Comparison of ENCODE assay signal across 9 cellular contexts in the genomic region with DNA sequence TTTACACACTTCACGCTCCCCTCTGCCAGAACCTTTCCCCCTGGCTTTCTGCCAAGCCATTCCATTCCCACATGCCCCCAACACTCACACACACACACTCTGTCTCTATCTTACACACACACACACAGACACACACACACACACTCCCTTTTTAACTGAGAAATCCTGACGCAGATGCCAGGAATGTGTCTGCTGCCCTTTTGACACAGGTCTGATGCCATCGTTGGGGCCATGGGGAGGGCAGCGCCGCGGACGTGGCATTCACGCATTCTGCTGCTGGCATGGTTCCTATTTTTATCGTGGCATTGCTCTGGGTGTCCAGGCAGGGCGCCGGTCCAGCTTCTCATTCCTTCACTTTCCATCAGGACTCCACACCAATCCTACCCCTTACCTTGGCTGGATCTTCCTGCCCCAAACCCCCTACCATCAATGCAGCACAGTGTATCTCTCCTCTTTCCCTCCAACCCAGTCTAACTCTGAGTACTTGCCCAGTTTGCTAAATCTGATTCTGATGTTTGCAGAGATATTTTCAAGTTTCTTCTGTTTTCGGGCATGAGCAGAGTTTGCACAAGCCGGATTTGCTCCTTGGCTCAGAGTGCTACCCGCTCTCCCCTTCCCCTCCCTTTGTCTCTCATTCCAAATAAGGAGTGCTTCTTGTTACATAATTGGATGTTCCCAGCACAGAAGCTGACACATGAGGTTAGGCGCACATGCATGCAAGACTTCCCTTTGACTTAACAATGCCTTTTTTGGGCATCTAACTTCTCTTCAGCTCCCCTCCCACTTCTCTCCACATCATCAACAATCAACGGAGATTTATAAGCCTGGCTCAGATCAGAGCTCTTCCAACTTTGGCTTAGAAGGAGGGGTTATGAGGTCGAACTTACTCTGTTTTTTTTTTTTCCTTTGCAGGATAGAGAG. TPM values are rescaled to one million over a fixed set of nuclear protein-coding genes. Genes with fewer than 3 reads are reported as not detected.
A peak's percentile ranks its signal among the peaks of the same experiment; 100 is the strongest.
DNase-seq lines count a peak whose midpoint lies in the region; ATAC-seq and TF ChIP-seq lines count a peak whose summit lies in the region.
"Had no signal": no experiment of that assay in that cellular context is flagged by ENCODE, and none has a peak within 500 bp of the region (broad histone marks: within the 10 kb centered on the region; RNA-seq: fewer than 3 reads in every experiment).

No MANE protein-coding gene starts in this region.

- TF ChIP-seq CTCF in cardiac fibroblast (IDR thresholded peaks at IDR 0.05; ENCODE audit: low read depth, low read length), result no peak

- H3K36me3 Mint-ChIP-seq in stimulated activated naive B cell treated with anti-CD40 and anti-IgM and Interleukin-4, amounts not matched to agents 10 μg/mL and 1 μg/mL and 100 μg/mL, for 72 hours, result peaks cover 48 to 65% of the 10 kb centered on the region in 2 donors

- DNase-seq in LHCN-M2 (ENCODE audit: low read depth), result peak; percentile 90
- peak; percentile 97 to 98 for DNase-seq in cardiac fibroblast (ENCODE audit: low read depth in 2 of 2)
- DNase-seq in left lobe of liver (ENCODE audit: low spot score), result peak; percentile 89
- DNase-seq in superior temporal gyrus (ENCODE audit: extremely low spot score), result peak; percentile 46
- DNase-seq in stimulated activated naive B cell treated with anti-CD40 and anti-IgM and Interleukin-4, amounts not matched to agents 10 μg/mL and 1 μg/mL and 100 μg/mL, for 72 hours, result no peak
- DNase-seq in NOMO-1 treated with dmso at 0.1 percent for 144 hours (lab: John Stamatoyannopoulos, UW; ENCODE audit: unreplicated experiment), result no peak
- no peak for DNase-seq in SHP77 (lab: John Stamatoyannopoulos, UW)
- DNase-seq: central memory CD4-positive, alpha-beta T cell had no signal

- no peaks in the 10 kb centered on the region for H3K9me3 Mint-ChIP-seq in stimulated activated naive B cell treated with anti-CD40 and anti-IgM and Interleukin-4, amounts not matched to agents 10 μg/mL and 1 μg/mL and 100 μg/mL, for 72 hours

- H3K27me3 Mint-ChIP-seq in stimulated activated naive B cell treated with anti-CD40 and anti-IgM and Interleukin-4, amounts not matched to agents 10 μg/mL and 1 μg/mL and 100 μg/mL, for 72 hours, result no peaks in the 10 kb centered on the region

- no peak overlapping the region for H3K27ac Mint-ChIP-seq in stimulated activated naive B cell treated with anti-CD40 and anti-IgM and Interleukin-4, amounts not matched to agents 10 μg/mL and 1 μg/mL and 100 μg/mL, for 72 hours

- peak overlapping the region in 1 of 2 donors; percentile 6 for H3K4me3 ChIP-seq in cardiac fibroblast (replicated peaks in 1 of 2; ENCODE audit: low read depth in 2 of 2, low read length in 2 of 2)

- no peak overlapping the region for H3K4me3 Mint-ChIP-seq in stimulated activated naive B cell treated with anti-CD40 and anti-IgM and Interleukin-4, amounts not matched to agents 10 μg/mL and 1 μg/mL and 100 μg/mL, for 72 hours

- ATAC-seq in left lobe of liver (peak; percentile 86), HG02798 (IDR thresholded peaks at IDR 0.05; ENCODE audit: poor library complexity, unreplicated experiment) (no peak)
- ATAC-seq in stimulated activated naive B cell treated with anti-CD40 and anti-IgM and Interleukin-4, amounts not matched to agents 10 μg/mL and 1 μg/mL and 100 μg/mL, for 72 hours (replicated peaks), result no peak

- peaks cover 0 to 2% of the 10 kb centered on the region in 2 donors for H3K4me1 Mint-ChIP-seq in stimulated activated naive B cell treated with anti-CD40 and anti-IgM and Interleukin-4, amounts not matched to agents 10 μg/mL and 1 μg/mL and 100 μg/mL, for 72 hours

RNA-seq across cellular contexts. Expression of a gene that starts 18.8 kb away (rescaled TPM):
- total RNA-seq in LHCN-M2 (2014; rRNA removed) (98.4 and 126 TPM in 2 replicates), left lobe of liver (33.9 TPM)
- polyA plus RNA-seq in LHCN-M2 (2012), result 34.3 TPM

Comparison
In these comparisons a context has a peak if more than half of its experiments do, and no peak if none do; other contexts are left out.
1. DNase-seq: peak in LHCN-M2 (single experiment), cardiac fibroblast (2 of 2), left lobe of liver (single experiment) and superior temporal gyrus (single experiment); none in stimulated activated naive B cell treated with anti-CD40 and anti-IgM and Interleukin-4, amounts not matched to agents 10 μg/mL and 1 μg/mL and 100 μg/mL, for 72 hours (single experiment), NOMO-1 treated with dmso at 0.1 percent for 144 hours (single experiment) and SHP77 (0 of 2).